ENCODE assay signal across 10 cellular contexts in the genomic region with DNA sequence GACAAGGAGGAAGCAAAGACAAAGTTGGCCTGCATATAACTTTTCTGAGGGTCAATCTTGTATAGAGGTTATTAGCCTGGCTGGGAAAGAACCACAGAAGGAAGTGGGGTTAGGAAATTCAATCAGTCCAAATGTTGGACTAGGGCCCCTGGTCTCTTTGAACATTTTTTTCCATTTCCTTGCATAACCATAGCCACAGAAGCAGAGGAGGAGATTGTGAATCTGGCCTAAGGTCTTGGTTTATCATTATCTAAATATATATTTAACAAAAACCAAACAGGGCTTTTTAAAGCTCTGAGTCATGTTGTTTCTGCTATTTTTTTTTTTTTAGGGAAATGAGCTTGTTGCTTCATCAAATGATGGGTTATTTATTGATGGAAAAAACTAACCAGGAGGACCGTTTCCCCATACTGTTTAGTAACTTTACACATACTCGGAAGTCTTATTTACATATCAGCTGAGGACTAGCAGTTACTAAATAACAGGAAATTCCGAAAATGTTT.
DNase-seq lines count a peak whose midpoint lies in the region; ATAC-seq and TF ChIP-seq lines count a peak whose summit lies in the region.
"Had no signal": no experiment of that assay in that cellular context is flagged by ENCODE, and none has a peak within 500 bp of the region (broad histone marks: within the 10 kb centered on the region; RNA-seq: fewer than 3 reads in every experiment).

No MANE protein-coding gene starts in this region.

- no peaks in the 10 kb centered on the region for H3K79me1 ChIP-seq in mesendoderm (ENCODE audit: low read length)

- H3K27me3 Mint-ChIP-seq in naive thymus-derived CD4-positive, alpha-beta T cell: no peaks in the 10 kb centered on the region
- no peaks in the 10 kb centered on the region for H3K27me3 Mint-ChIP-seq in activated naive CD4-positive, alpha-beta T cell treated with anti-CD3 and anti-CD28 coated beads, Interleukin-2, amount 10 ng/mL, durations not matched to agents 7 days and 5 days
- H3K27me3 Mint-ChIP-seq: CD4-positive, CD25-positive, alpha-beta regulatory T cell had no signal

- DNase-seq in AG08395 (ENCODE audit: low spot score) (peak; percentile 25), choroid plexus epithelial cell (ENCODE audit: low read depth) (peak; percentile 68), NCI-H774 (lab: John Stamatoyannopoulos, UW) (no peak), mesendoderm (no peak)
- no peak for DNase-seq in naive thymus-derived CD4-positive, alpha-beta T cell
- DNase-seq in activated naive CD4-positive, alpha-beta T cell treated with anti-CD3 and anti-CD28 coated beads, Interleukin-2, amount 10 ng/mL, durations not matched to agents 7 days and 5 days: no peak
- DNase-seq: CD4-positive, CD25-positive, alpha-beta regulatory T cell had no signal

- H4K5ac ChIP-seq in mesendoderm (ENCODE audit: low read length): no peak overlapping the region

- no peak overlapping the region for H3K23ac ChIP-seq in mesendoderm (ENCODE audit: low read length)

- H3K56ac ChIP-seq in mesendoderm (ENCODE audit: low read length): no peak overlapping the region

- H3K18ac ChIP-seq in mesendoderm (ENCODE audit: low read length): no peak overlapping the region

- no peak overlapping the region for H2BK5ac ChIP-seq in mesendoderm (ENCODE audit: low read length)

- H3K27ac ChIP-seq in naive thymus-derived CD4-positive, alpha-beta T cell (ENCODE audit: low read depth, low read length): no peak overlapping the region
- no peak overlapping the region for H3K27ac ChIP-seq in mesendoderm (ENCODE audit: low read depth, low read length)

- H2BK120ac ChIP-seq in mesendoderm (ENCODE audit: low read depth, low read length): no peak overlapping the region

- H3K36me3 Mint-ChIP-seq in naive thymus-derived CD4-positive, alpha-beta T cell: no peaks in the 10 kb centered on the region
- no peaks in the 10 kb centered on the region for H3K36me3 Mint-ChIP-seq in activated naive CD4-positive, alpha-beta T cell treated with anti-CD3 and anti-CD28 coated beads, Interleukin-2, amount 10 ng/mL, durations not matched to agents 7 days and 5 days
- H3K36me3 Mint-ChIP-seq: CD4-positive, CD25-positive, alpha-beta regulatory T cell had no signal

- intact Hi-C loops in naive thymus-derived CD4-positive, alpha-beta T cell (cut with micrococcal nuclease): no loop called here

- H3K79me2 ChIP-seq in mesendoderm (ENCODE audit: control insufficient read depth, insufficient read depth, low read length): no peaks in the 10 kb centered on the region

- TF ChIP-seq CTCF in choroid plexus epithelial cell (conservative IDR thresholded peaks at IDR 0.05; ENCODE audit: low read depth, low read length): no peak

- H3K9me3 ChIP-seq in naive thymus-derived CD4-positive, alpha-beta T cell (ENCODE audit: control insufficient read depth in 2 of 3, low read length in 3 of 3): no peaks in the 10 kb centered on the region

- POLR2A ChIA-PET in naive thymus-derived CD4-positive, alpha-beta T cell (lab: Charles Lee): no interaction called here

- no peak overlapping the region for H2BK15ac ChIP-seq in mesendoderm (replicated peaks; ENCODE audit: low read depth)

- WGBS in mesendoderm (ENCODE audit: extremely low coverage, insufficient coverage, low lambda C conversion rate): no CpG with 5 or more reads among the region's 3 CpGs

- H3K9ac ChIP-seq in mesendoderm (ENCODE audit: low read length): no peak overlapping the region

- peaks cover 0 to 4% (median 0%) of the 10 kb centered on the region in 7 donors for H3K4me1 Mint-ChIP-seq in naive thymus-derived CD4-positive, alpha-beta T cell
- no peaks in the 10 kb centered on the region for H3K4me1 Mint-ChIP-seq in activated naive CD4-positive, alpha-beta T cell treated with anti-CD3 and anti-CD28 coated beads, Interleukin-2, amount 10 ng/mL, durations not matched to agents 7 days and 5 days
- H3K4me1 Mint-ChIP-seq: CD4-positive, CD25-positive, alpha-beta regulatory T cell had no signal

- CTCF ChIA-PET in naive thymus-derived CD4-positive, alpha-beta T cell (lab: Charles Lee): no interaction called here
- CTCF ChIA-PET in activated naive CD4-positive, alpha-beta T cell treated with anti-CD3 and anti-CD28 coated beads, Interleukin-2, amount 10 ng/mL, durations not matched to agents 7 days and 5 days (lab: Charles Lee): no interaction called here

- H3K4ac ChIP-seq in mesendoderm (ENCODE audit: low read depth, low read length): no peak overlapping the region

- no peaks in the 10 kb centered on the region for H3K27me3 ChIP-seq in naive thymus-derived CD4-positive, alpha-beta T cell (ENCODE audit: control insufficient read depth in 2 of 2, insufficient read depth in 2 of 2, low read length in 2 of 2)
- no peaks in the 10 kb centered on the region for H3K27me3 ChIP-seq in mesendoderm (ENCODE audit: insufficient read depth, low read length, poor library complexity)

- H4K8ac ChIP-seq in mesendoderm (ENCODE audit: low read depth, low read length): no peak overlapping the region

- peak; percentile 85 for ATAC-seq in GM19438 (IDR thresholded peaks at IDR 0.05; ENCODE audit: low read depth, unreplicated experiment)
- peak; percentile 76 for ATAC-seq in HG03196 (IDR thresholded peaks at IDR 0.05; ENCODE audit: unreplicated experiment)
- no peak for ATAC-seq in naive thymus-derived CD4-positive, alpha-beta T cell
- ATAC-seq: K562 had no signal

- H3K4me3 ChIP-seq in choroid plexus epithelial cell (ENCODE audit: low read depth, low read length) (no peak overlapping the region), mesendoderm (ENCODE audit: low read length) (no peak overlapping the region)
- H3K4me3 ChIP-seq in naive thymus-derived CD4-positive, alpha-beta T cell (ENCODE audit: low read length): no peak overlapping the region
- H3K4me3 ChIP-seq: K562 had no signal

- H3K4me1 ChIP-seq in naive thymus-derived CD4-positive, alpha-beta T cell (ENCODE audit: control insufficient read depth in 2 of 2, insufficient read depth in 2 of 2, low read length in 2 of 2): no peaks in the 10 kb centered on the region
- H3K4me1 ChIP-seq in mesendoderm (ENCODE audit: control insufficient read depth, low read depth, low read length): no peaks in the 10 kb centered on the region

- no peak overlapping the region for H3K4me3 Mint-ChIP-seq in naive thymus-derived CD4-positive, alpha-beta T cell
- no peak overlapping the region for H3K4me3 Mint-ChIP-seq in activated naive CD4-positive, alpha-beta T cell treated with anti-CD3 and anti-CD28 coated beads, Interleukin-2, amount 10 ng/mL, durations not matched to agents 7 days and 5 days
- H3K4me3 Mint-ChIP-seq: CD4-positive, CD25-positive, alpha-beta regulatory T cell had no signal

- no peak overlapping the region for H3K27ac Mint-ChIP-seq in naive thymus-derived CD4-positive, alpha-beta T cell
- H3K27ac Mint-ChIP-seq in activated naive CD4-positive, alpha-beta T cell treated with anti-CD3 and anti-CD28 coated beads, Interleukin-2, amount 10 ng/mL, durations not matched to agents 7 days and 5 days: no peak overlapping the region

- H3K9me3 Mint-ChIP-seq in naive thymus-derived CD4-positive, alpha-beta T cell: peaks cover 0 to 2% (median 0%) of the 10 kb centered on the region in 11 donors
- H3K9me3 Mint-ChIP-seq in activated naive CD4-positive, alpha-beta T cell treated with anti-CD3 and anti-CD28 coated beads, Interleukin-2, amount 10 ng/mL, durations not matched to agents 7 days and 5 days: no peaks in the 10 kb centered on the region

- no peaks in the 10 kb centered on the region for H3K36me3 ChIP-seq in naive thymus-derived CD4-positive, alpha-beta T cell (ENCODE audit: control insufficient read depth in 2 of 3, insufficient read depth in 3 of 3, low read length in 3 of 3)
- H3K36me3 ChIP-seq in mesendoderm (ENCODE audit: control insufficient read depth, insufficient read depth, low read length): no peaks in the 10 kb centered on the region

- no peak overlapping the region for H2AK5ac ChIP-seq in mesendoderm (ENCODE audit: low read length)

- H3K4me2 ChIP-seq in mesendoderm (ENCODE audit: low read length): no peak overlapping the region

Comparison
In these comparisons a context has a peak if more than half of its experiments do, and no peak if none do; other contexts are left out.
1. DNase-seq: peak in AG08395 (single experiment) and choroid plexus epithelial cell (single experiment); none in naive thymus-derived CD4-positive, alpha-beta T cell (0 of 9), activated naive CD4-positive, alpha-beta T cell treated with anti-CD3 and anti-CD28 coated beads, Interleukin-2, amount 10 ng/mL, durations not matched to agents 7 days and 5 days (single experiment), NCI-H774 (single experiment) and mesendoderm (single experiment).